Comparison of ENCODE assay signal across 30 cellular contexts in the genomic region with DNA sequence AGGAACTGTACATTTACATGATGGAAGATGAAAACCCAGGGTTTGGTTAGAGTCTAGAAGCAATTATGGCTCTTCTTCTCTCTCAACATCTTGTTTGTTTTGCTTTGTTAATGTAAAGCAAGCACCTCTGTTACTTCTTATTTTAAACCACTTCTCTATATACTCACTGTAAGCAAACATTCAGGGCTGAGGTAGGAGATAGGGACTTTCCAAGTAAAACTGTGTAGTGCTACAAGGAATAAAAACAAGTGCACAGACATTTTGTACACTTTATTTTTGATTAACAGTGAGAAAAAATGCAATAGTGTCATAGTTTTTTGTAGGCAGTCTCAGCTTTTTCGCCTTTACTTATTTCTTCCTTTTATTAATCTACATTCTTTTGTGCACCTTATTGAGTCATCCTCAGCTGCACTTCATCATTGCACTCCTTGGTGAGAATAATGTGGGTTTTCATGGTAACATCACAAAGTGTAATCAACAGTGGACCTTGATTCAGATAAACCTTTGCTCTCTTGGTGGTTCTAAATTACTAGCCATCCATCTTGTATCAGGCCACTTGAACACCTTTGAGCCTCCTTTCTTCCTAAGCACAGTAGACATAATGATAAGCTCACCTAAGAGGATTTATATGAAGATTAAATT. TPM values are rescaled to one million over a fixed set of nuclear protein-coding genes. Genes with fewer than 3 reads are reported as not detected.
A peak's percentile ranks its signal among the peaks of the same experiment; 100 is the strongest.
DNase-seq lines count a peak whose midpoint lies in the region; ATAC-seq, FAIRE-seq and TF ChIP-seq lines count a peak whose summit lies in the region.
"Had no signal": no experiment of that assay in that cellular context is flagged by ENCODE, and none has a peak within 500 bp of the region (broad histone marks: within the 10 kb centered on the region; RNA-seq: fewer than 3 reads in every experiment).

No MANE protein-coding gene starts in this region.

- peaks cover 77% of the 10 kb centered on the region for H3K4me1 Mint-ChIP-seq in activated naive CD4-positive, alpha-beta T cell treated with anti-CD3 and anti-CD28 coated beads for 36 hours (ENCODE audit: low read depth)
- peaks cover 33% of the 10 kb centered on the region for H3K4me1 Mint-ChIP-seq in activated naive CD4-positive, alpha-beta T cell treated with anti-CD3 and anti-CD28 coated beads, Interleukin-2, amount 10 ng/mL, durations not matched to agents 7 days and 5 days
- peaks cover 70% of the 10 kb centered on the region for H3K4me1 Mint-ChIP-seq in stimulated activated memory B cell treated with anti-CD40 and anti-IgM and Interleukin-4, amounts not matched to agents 10 μg/mL and 1 μg/mL and 100 μg/mL, for 72 hours

- BruUV-seq in GM12878 (replicated peaks; lab: Mats Ljungman, UMichigan), result no TSS peak

- in situ Hi-C loops in GM13976 (cut with MboI; ENCODE audit: low sequenced_read_pairs, unreplicated experiment) (no loop called here), GM12878 (cut with MboI) (no loop called here)

- no peak overlapping the region for H3K9ac ChIP-seq in GM12878 (ENCODE audit: control insufficient read depth, insufficient read depth, low read length)

- FAIRE-seq in GM12878 (lab: Jason Lieb, UNC), result no peak
- FAIRE-seq: H54, K562, TTC549 had no signal

- no peak overlapping the region for H3K27ac ChIP-seq in GM12878 (ENCODE audit: control insufficient read depth, insufficient read depth)
- H3K27ac ChIP-seq: gastrocnemius medialis had no signal

- POLR2A ChIA-PET in GM12878 (lab: Charles Lee), result no interaction called here

- TF ChIP-seq EP300 in GM12878 (IDR thresholded peaks at IDR 0.05; ENCODE audit: borderline replicate concordance in 1 of 2, control insufficient read depth in 1 of 2, low read depth in 2 of 2, low read length in 2 of 2), result no peak

- DNase-seq in activated naive CD4-positive, alpha-beta T cell treated with anti-CD3 and anti-CD28 coated beads for 36 hours, result peak; percentile 26
- DNase-seq in activated naive CD4-positive, alpha-beta T cell treated with anti-CD3 and anti-CD28 coated beads, Interleukin-2, amount 10 ng/mL, durations not matched to agents 7 days and 5 days, result no peak
- DNase-seq in GM13976 (ENCODE audit: low spot score), result peak; percentile 23
- no peak for DNase-seq in GM12878 (ENCODE audit: low read depth, low spot score)
- DNase-seq in HuH-7 (ENCODE audit: low spot score), result no peak
- DNase-seq in NCI-H1048 (lab: John Stamatoyannopoulos, UW), result no peak
- DNase-seq: activated CD4-positive, alpha-beta T cell treated with anti-CD3 and anti-CD28 coated beads, Interleukin-2, amount 50 U/mL, for 4 hours; CD8-positive, alpha-beta memory T cell; DMS79; dorsolateral prefrontal cortex; erythroblast; gastrocnemius medialis; islet precursor cell; MV-4-11; naive thymus-derived CD8-positive, alpha-beta T cell; NCI-H1694 treated with DMSO at 0.1 percent for 48 hours; NCI-H69; OCI-M1; posterior cingulate gyrus; Right ventricle myocardium superior; stimulated activated naive CD4-positive, alpha-beta T cell treated with Interleukin-2 at 50 U/mL for 16 hours; SW 1271 had no signal

- H3K4me3 ChIP-seq in GM12878, result no peak overlapping the region
- H3K4me3 ChIP-seq: dorsolateral prefrontal cortex, gastrocnemius medialis, K562, lung had no signal

- no peak overlapping the region for H3K4me2 ChIP-seq in GM12878 (ENCODE audit: control insufficient read depth, insufficient read depth)

- CTCF ChIA-PET in activated naive CD4-positive, alpha-beta T cell treated with anti-CD3 and anti-CD28 coated beads for 36 hours (lab: Charles Lee), result interaction anchor here (0.6 to 1.7 kb wide), 3 partner anchors 42 to 81 kb away, joined by 3 read pairs; no protein-coding TSS in a partner anchor
- CTCF ChIA-PET in activated naive CD4-positive, alpha-beta T cell treated with anti-CD3 and anti-CD28 coated beads, Interleukin-2, amount 10 ng/mL, durations not matched to agents 7 days and 5 days (lab: Charles Lee), result interaction anchor here (1.0 kb wide), 1 partner anchor 42 kb away, joined by 3 read pairs; no protein-coding TSS in a partner anchor
- CTCF ChIA-PET in GM12878 (lab: Yijun Ruan, JAX), result no interaction called here

- 0% methylated on average over 1 of the region's 1 CpG for WGBS in GM12878 (ENCODE audit: insufficient coverage, insufficient replicate concordance, low lambda C conversion rate, missing lambda C conversion rate)

- H3K79me2 ChIP-seq in GM12878 (ENCODE audit: control insufficient read depth, insufficient read depth, low read length), result no peaks in the 10 kb centered on the region

- intact Hi-C loops in activated naive CD4-positive, alpha-beta T cell treated with anti-CD3 and anti-CD28 coated beads for 36 hours (cut with micrococcal nuclease), result loop anchor here (1.0 to 2.0 kb wide), 5 partner anchors 15 to 41 kb away; no protein-coding TSS in a partner anchor
- intact Hi-C loops in GM12878 (cut with micrococcal nuclease; ENCODE audit: unreplicated experiment), result no loop called here

- H3K27ac Mint-ChIP-seq in activated naive CD4-positive, alpha-beta T cell treated with anti-CD3 and anti-CD28 coated beads for 36 hours, result peak overlapping the region; percentile 80
- H3K27ac Mint-ChIP-seq in activated naive CD4-positive, alpha-beta T cell treated with anti-CD3 and anti-CD28 coated beads, Interleukin-2, amount 10 ng/mL, durations not matched to agents 7 days and 5 days, result no peak overlapping the region
- peak overlapping the region; percentile 85 for H3K27ac Mint-ChIP-seq in stimulated activated memory B cell treated with anti-CD40 and anti-IgM and Interleukin-4, amounts not matched to agents 10 μg/mL and 1 μg/mL and 100 μg/mL, for 72 hours
- H3K27ac Mint-ChIP-seq: activated T-helper 2 cell treated with anti-CD3 and anti-CD28 coated beads, Interferon-gamma antibody, Interleukin-2, Interleukin-4, amounts not matched to agents 10 μg/mL and 5 μg/mL and 100 μg/mL, durations not matched to agents 14 hours and 24 hours and 36 hours; type B pancreatic cell had no signal

- no peak for TF ChIP-seq CTCF in GM13976 (IDR thresholded peaks at IDR 0.05; ENCODE audit: borderline replicate concordance, control extremely low read depth, extremely low read depth, insufficient read depth, missing control alignments)
- TF ChIP-seq CTCF in GM12878 (IDR thresholded peaks at IDR 0.05 in 2 of 3, conservative IDR thresholded peaks at IDR 0.05 in 1 of 3; ENCODE audit: control insufficient read depth in 2 of 3, extremely low read depth in 1 of 3, insufficient read depth in 1 of 3, low read depth in 3 of 3, low read length in 3 of 3), result no peak

- RAD21 ChIA-PET in GM12878 (lab: Charles Lee; ENCODE audit: unreplicated experiment), result no interaction called here

- no peaks in the 10 kb centered on the region for H4K20me1 ChIP-seq in GM12878 (ENCODE audit: control insufficient read depth, insufficient read depth)

- H3K4me1 ChIP-seq in GM12878 (ENCODE audit: control insufficient read depth, insufficient read depth, low read length), result no peaks in the 10 kb centered on the region

- no peaks in the 10 kb centered on the region for H3K36me3 ChIP-seq in GM12878 (ENCODE audit: control insufficient read depth in 2 of 2, insufficient read depth in 2 of 2, low read length in 1 of 2)
- H3K36me3 ChIP-seq: gastrocnemius medialis had no signal

- no peak overlapping the region for H3K4me3 Mint-ChIP-seq in activated naive CD4-positive, alpha-beta T cell treated with anti-CD3 and anti-CD28 coated beads for 36 hours
- H3K4me3 Mint-ChIP-seq in activated naive CD4-positive, alpha-beta T cell treated with anti-CD3 and anti-CD28 coated beads, Interleukin-2, amount 10 ng/mL, durations not matched to agents 7 days and 5 days, result no peak overlapping the region
- H3K4me3 Mint-ChIP-seq in stimulated activated memory B cell treated with anti-CD40 and anti-IgM and Interleukin-4, amounts not matched to agents 10 μg/mL and 1 μg/mL and 100 μg/mL, for 72 hours, result peak overlapping the region; percentile 0
- H3K4me3 Mint-ChIP-seq: CD8-positive, alpha-beta memory T cell; type B pancreatic cell had no signal

- H2AFZ ChIP-seq in GM12878 (ENCODE audit: control insufficient read depth, low read depth, low read length), result no peak overlapping the region; the same call in 1 of the 2 replicates

- no peak for TF ChIP-seq POLR2A in GM12878 (IDR thresholded peaks at IDR 0.05; ENCODE audit: low read depth, low read length)

- H3K27me3 Mint-ChIP-seq in activated naive CD4-positive, alpha-beta T cell treated with anti-CD3 and anti-CD28 coated beads for 36 hours (ENCODE audit: low read depth), result no peaks in the 10 kb centered on the region
- no peaks in the 10 kb centered on the region for H3K27me3 Mint-ChIP-seq in activated naive CD4-positive, alpha-beta T cell treated with anti-CD3 and anti-CD28 coated beads, Interleukin-2, amount 10 ng/mL, durations not matched to agents 7 days and 5 days
- no peaks in the 10 kb centered on the region for H3K27me3 Mint-ChIP-seq in stimulated activated memory B cell treated with anti-CD40 and anti-IgM and Interleukin-4, amounts not matched to agents 10 μg/mL and 1 μg/mL and 100 μg/mL, for 72 hours
- H3K27me3 Mint-ChIP-seq: CD8-positive, alpha-beta memory T cell; naive thymus-derived CD8-positive, alpha-beta T cell; type B pancreatic cell had no signal

- no peaks in the 10 kb centered on the region for H3K9me3 ChIP-seq in GM12878 (replicated peaks; ENCODE audit: control insufficient read depth, insufficient read depth, low read length)
- H3K9me3 ChIP-seq: gastrocnemius medialis had no signal

- H3K9me3 Mint-ChIP-seq in activated naive CD4-positive, alpha-beta T cell treated with anti-CD3 and anti-CD28 coated beads for 36 hours, result no peaks in the 10 kb centered on the region
- H3K9me3 Mint-ChIP-seq in activated naive CD4-positive, alpha-beta T cell treated with anti-CD3 and anti-CD28 coated beads, Interleukin-2, amount 10 ng/mL, durations not matched to agents 7 days and 5 days, result peaks cover 2% of the 10 kb centered on the region
- no peaks in the 10 kb centered on the region for H3K9me3 Mint-ChIP-seq in stimulated activated memory B cell treated with anti-CD40 and anti-IgM and Interleukin-4, amounts not matched to agents 10 μg/mL and 1 μg/mL and 100 μg/mL, for 72 hours
- H3K9me3 Mint-ChIP-seq: CD8-positive, alpha-beta memory T cell; naive thymus-derived CD8-positive, alpha-beta T cell; type B pancreatic cell had no signal

- peak; percentile 35; the same call in 2 of the 3 replicates for ATAC-seq in GM12878
- ATAC-seq in stimulated activated memory B cell treated with anti-CD40 and anti-IgM and Interleukin-4, amounts not matched to agents 10 μg/mL and 1 μg/mL and 100 μg/mL, for 72 hours, result peak; percentile 57
- ATAC-seq in HG03342 (IDR thresholded peaks at IDR 0.05; ENCODE audit: unreplicated experiment), result no peak
- ATAC-seq: gastrocnemius medialis, K562 had no signal

- no peaks in the 10 kb centered on the region for H3K27me3 ChIP-seq in GM12878 (replicated peaks in 1 of 2; ENCODE audit: control insufficient read depth in 2 of 2, insufficient read depth in 2 of 2, low read length in 1 of 2)
- H3K27me3 ChIP-seq: dorsolateral prefrontal cortex, gastrocnemius medialis had no signal

- TF ChIP-seq RAD21 in GM12878 (IDR thresholded peaks at IDR 0.05; ENCODE audit: insufficient read depth, low read depth, low read length), result no peak

- SMC1A ChIA-PET in GM12878 (lab: Charles Lee; ENCODE audit: uncharacterized antibody, unreplicated experiment), result interaction anchor here (0.6 kb wide), 1 partner anchor 509 kb away, joined by 3 read pairs; no protein-coding TSS in a partner anchor

- H3K36me3 Mint-ChIP-seq in activated naive CD4-positive, alpha-beta T cell treated with anti-CD3 and anti-CD28 coated beads for 36 hours (ENCODE audit: low read depth), result peaks cover 4% of the 10 kb centered on the region
- H3K36me3 Mint-ChIP-seq in activated naive CD4-positive, alpha-beta T cell treated with anti-CD3 and anti-CD28 coated beads, Interleukin-2, amount 10 ng/mL, durations not matched to agents 7 days and 5 days, result peaks cover 7% of the 10 kb centered on the region
- no peaks in the 10 kb centered on the region for H3K36me3 Mint-ChIP-seq in stimulated activated memory B cell treated with anti-CD40 and anti-IgM and Interleukin-4, amounts not matched to agents 10 μg/mL and 1 μg/mL and 100 μg/mL, for 72 hours
- H3K36me3 Mint-ChIP-seq: type B pancreatic cell had no signal

RNA-seq across cellular contexts. Expression of gene ELMO1, which starts 52.9 kb away (rescaled TPM):
- total RNA-seq in activated naive CD4-positive, alpha-beta T cell treated with anti-CD3 and anti-CD28 coated beads for 36 hours, result 100 to 1,000 TPM; 129 to 137 TPM
- total RNA-seq in GM12878 (2013; cell fraction: nucleolus; rRNA removed), result 410 and 467 TPM in 2 replicates
- total RNA-seq in GM12878 (2014; rRNA removed) (63.2 and 74.4 TPM in 2 replicates), GM12878 (2014; rRNA removed; fragmentation: Illumina TruSeq; extraction: Trizol) (70.7 and 71.4 TPM in 2 replicates), GM12878 (2021) (74.5 and 81.6 TPM in 2 replicates)
- 34.7 TPM for polyA plus RNA-seq in GM12878 (2011; ENCODE audit: low read depth)
- polyA plus RNA-seq in GM12878 (2011; rRNA removed) (44.1 and 67.7 TPM in 2 replicates), GM12878 (2014; fragmentation: Illumina TruSeq; extraction: Trizol) (85.9 and 92.7 TPM in 2 replicates), GM12878 (2014; fragmentation: Nextera tagmentation; extraction: Ambion mirVana) (10 to 100 TPM; 22.6 to 26.1 TPM), GM12878 (2014; rRNA removed) (41.5 and 50.0 TPM in 2 replicates), GM12878 (2016; fragmentation: Nextera tagmentation; extraction: Ambion mirVana) (10 to 100 TPM; 43.0 to 45.9 TPM)
- polyA plus RNA-seq in GM12878 (2011; cell fraction: cytosol; rRNA removed), result 66.4 and 90.6 TPM in 2 replicates
- 61.5 and 64.7 TPM in 2 replicates for polyA plus RNA-seq in GM12878 (2011; cell fraction: nucleus; rRNA removed)
- 45.2 and 53.2 TPM in 2 replicates for polyA plus RNA-seq in GM12878 (2012)
- 194 and 201 TPM in 2 replicates for polyA minus RNA-seq in GM12878 (2011; rRNA and poly(A)+ RNA removed)
- 74.2 and 82.4 TPM in 2 replicates for polyA minus RNA-seq in GM12878 (2011; cell fraction: cytosol; rRNA and poly(A)+ RNA removed)
- polyA minus RNA-seq in GM12878 (2011; cell fraction: nucleus; rRNA and poly(A)+ RNA removed), result 198 and 264 TPM in 2 replicates

Comparison
In these comparisons a context has a peak if more than half of its experiments do, and no peak if none do; other contexts are left out.
1. DNase-seq: peak in activated naive CD4-positive, alpha-beta T cell treated with anti-CD3 and anti-CD28 coated beads for 36 hours (single experiment) and GM13976 (single experiment); none in activated naive CD4-positive, alpha-beta T cell treated with anti-CD3 and anti-CD28 coated beads, Interleukin-2, amount 10 ng/mL, durations not matched to agents 7 days and 5 days (single experiment), GM12878 (single experiment), HuH-7 (single experiment) and NCI-H1048 (single experiment).